Comparison of ENCODE assay signal across 8 cellular contexts in genomic region chr1:25337483-25338187, GRCh38. TPM values are rescaled to one million over a fixed set of nuclear protein-coding genes. Genes with fewer than 3 reads are reported as not detected.
DNase-seq lines count a peak whose midpoint lies in the region; ATAC-seq and TF ChIP-seq lines count a peak whose summit lies in the region.
"Not testable (repeated sequence)": the region's sequence is repeated elsewhere in the genome, so short reads cannot be mapped to it uniquely, and the experiment has no call there.

No MANE protein-coding gene starts in this region.

- 0% methylated on average over 19 of the region's 39 CpGs; no CpG with 5 or more reads in 1 of the 2 donors for WGBS in body of pancreas, 2 donors
- no CpG with 5 or more reads among the region's 39 CpGs for WGBS in thyroid gland, 2 donors

- peaks cover 30% of the 10 kb centered on the region for H3K4me1 ChIP-seq in body of pancreas
- peaks cover 46% of the 10 kb centered on the region for H3K4me1 ChIP-seq in left ventricle myocardium inferior
- H3K4me1 ChIP-seq in neutrophil (ENCODE audit: control insufficient read depth in 1 of 2, insufficient read depth in 1 of 2, low read depth in 1 of 2, low read length in 1 of 2) = peaks cover 19 to 29% of the 10 kb centered on the region in 2 experiments
- peaks cover 13 to 15% of the 10 kb centered on the region in 2 donors for H3K4me1 ChIP-seq in thyroid gland

- not testable (repeated sequence) for H3K36me3 ChIP-seq in H7 (replicated peaks; ENCODE audit: control insufficient read depth, insufficient read depth, low read length); body of pancreas (replicated peaks in 1 of 2; ENCODE audit: insufficient read depth in 1 of 2, low read depth in 2 of 2); left ventricle myocardium inferior; neutrophil; thyroid gland

- H3K4me3 ChIP-seq in H7 (ENCODE audit: insufficient read depth, low read depth, low read length) (peak overlapping the region; percentile 49), WI38 (ENCODE audit: low read depth, low read length) (peak overlapping the region; percentile 97), body of pancreas (peak overlapping the region; percentile 41 to 57), left ventricle myocardium inferior (peak overlapping the region; percentile 85), neutrophil (ENCODE audit: low read depth in 1 of 2, low read length in 1 of 2) (peak overlapping the region; percentile 85 to 96), thyroid gland (replicated peaks in 1 of 3) (peak overlapping the region in 2 of 3 donors; percentile 69 to 98)

- H3K27ac ChIP-seq in body of pancreas (peak overlapping the region; percentile 82 to 95 (median 92)), left ventricle myocardium inferior (replicated peaks) (peak overlapping the region; percentile 97), neutrophil (peak overlapping the region; percentile 99), thyroid gland (peak overlapping the region; percentile 83 to 99 (median 93))

- not testable (repeated sequence) for TF ChIP-seq CTCF in WI38 (IDR thresholded peaks at IDR 0.05; ENCODE audit: low read depth, low read length); body of pancreas (IDR thresholded peaks at IDR 0.05); left ventricle myocardium inferior (IDR thresholded peaks at IDR 0.05; ENCODE audit: borderline replicate concordance); neutrophil (IDR thresholded peaks at IDR 0.05); thyroid gland (IDR thresholded peaks at IDR 0.05)

- intact Hi-C loops in body of pancreas (cut with DNase I); left ventricle myocardium inferior (cut with micrococcal nuclease); thyroid gland (cut with DNase I): not testable (repeated sequence)

- not testable (repeated sequence) for H3K9me3 ChIP-seq in body of pancreas; left ventricle myocardium inferior (replicated peaks); neutrophil; thyroid gland

- not testable (repeated sequence) for H3K27me3 ChIP-seq in H7 (ENCODE audit: control insufficient read depth, insufficient read depth, low read length); body of pancreas; left ventricle myocardium inferior (ENCODE audit: low read depth); neutrophil; thyroid gland

- TF ChIP-seq POLR2A in body of pancreas (IDR thresholded peaks at IDR 0.05); thyroid gland (IDR thresholded peaks at IDR 0.05): not testable (repeated sequence)

- ATAC-seq in GM18499 (IDR thresholded peaks at IDR 0.05; ENCODE audit: insufficient read depth, unreplicated experiment) (peak; percentile 23), HG03558 (IDR thresholded peaks at IDR 0.05; ENCODE audit: extremely low read depth, unreplicated experiment) (peak; percentile 18), body of pancreas (peak; percentile 71)

- DNase-seq in H7, left ventricle myocardium inferior: not testable (repeated sequence)
- peak in 1 of 4 donors; percentile 12 for DNase-seq in body of pancreas
- DNase-seq in thyroid gland = peak in 1 of 2 donors; percentile 24

RNA-seq across cellular contexts. Expression of gene TMEM50A, which starts 0.5 kb away (rescaled TPM):
- total RNA-seq in H7 (2014; rRNA removed; shearing (Covaris generic)) = 79.7 and 90.5 TPM in 2 replicates
- total RNA-seq in body of pancreas = 10 to 100 TPM; 38.4 to 57.7 TPM
- total RNA-seq in left ventricle myocardium inferior = 72.0 TPM
- 10 to 100 TPM; 66.4 to 89.2 (median 78.5) TPM for total RNA-seq in thyroid gland

Comparison
In these comparisons a context has a peak if more than half of its experiments do, and no peak if none do; other contexts are left out.
1. ATAC-seq: peak in every context shown above with its lines; median percentile 71 in body of pancreas; 23 in GM18499; 18 in HG03558.